26 cellular contexts compared by ENCODE assay signal in the genomic region with DNA sequence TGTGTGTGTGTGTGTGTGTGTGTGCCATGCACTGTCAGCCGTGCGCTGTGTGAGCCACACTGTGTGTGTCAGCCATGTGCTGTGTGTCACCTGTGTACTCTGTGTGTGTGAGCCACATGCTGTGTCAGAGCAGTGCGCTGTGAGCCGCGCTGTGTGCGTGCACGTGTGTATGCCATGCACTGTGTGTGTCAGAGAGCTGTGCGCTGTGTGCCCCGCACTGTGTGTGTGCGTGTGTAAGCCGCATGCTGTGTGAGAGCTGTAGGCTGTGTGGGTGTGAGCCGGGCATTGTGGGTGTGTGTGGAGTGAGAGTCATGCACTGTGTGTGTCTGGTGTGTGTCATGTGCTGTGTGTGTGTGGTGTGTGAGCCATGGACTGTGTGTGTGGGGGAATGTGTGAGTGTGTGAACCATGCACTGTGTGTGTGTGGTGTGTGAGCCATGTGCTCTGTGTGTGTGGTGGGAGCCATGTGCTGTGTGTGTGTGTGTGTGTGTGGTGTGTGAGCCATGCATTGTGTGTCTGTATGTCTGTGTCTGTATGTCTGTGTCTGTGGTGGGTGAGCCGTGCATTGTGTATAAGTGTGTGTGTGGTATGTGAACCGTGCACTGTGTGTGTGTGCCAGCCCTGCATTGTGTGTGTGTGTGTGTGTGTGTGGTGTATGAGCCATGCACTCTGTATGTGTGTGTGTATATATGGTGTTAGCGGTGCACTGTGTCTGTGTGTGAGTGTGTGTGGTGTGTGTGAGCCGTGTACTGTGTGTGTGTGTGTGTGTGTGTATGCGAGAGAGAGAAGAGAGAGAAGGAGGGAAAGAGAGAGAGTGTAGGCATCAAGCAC.
DNase-seq lines count a peak whose midpoint lies in the region; ATAC-seq, FAIRE-seq and TF ChIP-seq lines count a peak whose summit lies in the region.
"Had no signal": no experiment of that assay in that cellular context is flagged by ENCODE, and none has a peak within 500 bp of the region (broad histone marks: within the 10 kb centered on the region; RNA-seq: fewer than 3 reads in every experiment).

No MANE protein-coding gene starts in this region.

- H3K4me3 ChIP-seq in IMR-90 (ENCODE audit: insufficient read depth, low read depth, low read length) (no peak overlapping the region), H1 (ENCODE audit: extremely low read depth in 1 of 4, insufficient read depth in 2 of 4, low read depth in 3 of 4, low read length in 4 of 4) (no peak overlapping the region)
- H3K4me3 ChIP-seq: BLaER1 treated with 17β-estradiol and CSF1 and Interleukin-3, amounts not matched to agents 10 nM and 100 nM; hepatocyte; lower lobe of right lung; right atrium auricular region; smooth muscle cell; stomach had no signal

- in situ Hi-C loops in IMR-90 (cut with MboI; ENCODE audit: low sequenced_read_pairs): no loop called here

- CTCF ChIA-PET in IMR-90 (lab: Yijun Ruan, JAX) (no interaction called here), H1 (lab: Charles Lee; ENCODE audit: partially characterized antibody) (interaction anchor here (0.9 kb wide), 1 partner anchor 239 kb away, joined by 4 read pairs; no protein-coding TSS in a partner anchor)

- H2BK20ac ChIP-seq in IMR-90 (ENCODE audit: low read depth, low read length): no peak overlapping the region
- H2BK20ac ChIP-seq in H1 (ENCODE audit: low read length): no peak overlapping the region

- FAIRE-seq in H1 (lab: Jason Lieb, UNC) (no peak), urothelium cell line (lab: Jason Lieb, UNC) (peak; percentile 70)
- FAIRE-seq: frontal cortex had no signal

- H3K14ac ChIP-seq in IMR-90 (replicated peaks; ENCODE audit: low read depth, low read length) (no peak overlapping the region), H1 (ENCODE audit: insufficient read length) (no peak overlapping the region)

- no peaks in the 10 kb centered on the region for H3K4me1 ChIP-seq in IMR-90 (ENCODE audit: control insufficient read depth, insufficient read depth, low read length)
- H3K4me1 ChIP-seq in H1 (replicated peaks in 1 of 4; ENCODE audit: control insufficient read depth in 3 of 4, insufficient read depth in 4 of 4, low read length in 3 of 4): peaks cover 0 to 5% (median 2%) of the 10 kb centered on the region in 4 experiments; a peak in 4 of 7 replicates
- H3K4me1 ChIP-seq: lower lobe of right lung, right atrium auricular region, stomach had no signal

- ATAC-seq in IMR-90 (ENCODE audit: low read depth): no peak
- ATAC-seq: T-cell had no signal

- no peak overlapping the region for H2BK15ac ChIP-seq in IMR-90 (ENCODE audit: low read depth, low read length)
- H2BK15ac ChIP-seq in H1 (ENCODE audit: low read length): peak overlapping the region; percentile 90

- TF ChIP-seq RAD21 in IMR-90 (IDR thresholded peaks at IDR 0.05; ENCODE audit: low read length): no peak
- no peak for TF ChIP-seq RAD21 in H1 (IDR thresholded peaks at IDR 0.05 in 1 of 2, conservative IDR thresholded peaks at IDR 0.05 in 1 of 2; ENCODE audit: low read depth in 2 of 2, low read length in 2 of 2)

- POLR2A ChIA-PET in IMR-90 (lab: Charles Lee; ENCODE audit: unreplicated experiment): no interaction called here
- POLR2A ChIA-PET in H1 (lab: Charles Lee; ENCODE audit: partially characterized antibody): interaction anchor here (0.8 kb wide), 1 partner anchor 17 kb away, joined by 3 read pairs; no protein-coding TSS in a partner anchor

- intact Hi-C loops in IMR-90 (cut with micrococcal nuclease): no loop called here

- dilution Hi-C loops in IMR-90 (cut with HindIII; ENCODE audit: low sequenced_read_pairs, unreplicated experiment): no loop called here

- no peak overlapping the region for H3K4ac ChIP-seq in IMR-90 (ENCODE audit: low read depth, low read length)
- peak overlapping the region; percentile 72 for H3K4ac ChIP-seq in H1 (replicated peaks; ENCODE audit: insufficient read length, low read depth, low read length)

- H3K18ac ChIP-seq in IMR-90 (ENCODE audit: low read depth, low read length): no peak overlapping the region
- no peak overlapping the region for H3K18ac ChIP-seq in H1 (ENCODE audit: extremely low read depth, low read length)

- H3K36me3 ChIP-seq in IMR-90 (ENCODE audit: control insufficient read depth, insufficient read depth, low read length): no peaks in the 10 kb centered on the region
- H3K36me3 ChIP-seq in H1 (ENCODE audit: control insufficient read depth in 2 of 4, insufficient read depth in 4 of 4, low read length in 3 of 4): no peaks in the 10 kb centered on the region
- H3K36me3 ChIP-seq: BLaER1 treated with 17β-estradiol and CSF1 and Interleukin-3, amounts not matched to agents 10 nM and 100 nM; lower lobe of right lung; right atrium auricular region; stomach had no signal

- H3K79me1 ChIP-seq in IMR-90 (ENCODE audit: low read depth in 1 of 2, low read length in 2 of 2): no peaks in the 10 kb centered on the region
- no peaks in the 10 kb centered on the region for H3K79me1 ChIP-seq in H1 (ENCODE audit: low read depth, low read length)

- H3K56ac ChIP-seq in IMR-90 (ENCODE audit: extremely low read depth, insufficient read depth, low read length) (no peak overlapping the region), H1 (replicated peaks; ENCODE audit: insufficient read length, low read depth, low read length) (no peak overlapping the region)

- no peak overlapping the region for H3K4me3 Mint-ChIP-seq in nephron progenitor cell
- H3K4me3 Mint-ChIP-seq: dendritic cell treated with granulocyte-macrophage colony-stimulating factor and Interleukin-4, amounts not matched to agents 40 ng/mL and 50 ng/mL, for 4 days; endodermal cell; T-cell had no signal

- H3K9me1 ChIP-seq in IMR-90 (ENCODE audit: insufficient read depth, low read length): no peaks in the 10 kb centered on the region

- 80% methylated on average over 7 of the region's 17 CpGs; no CpG with 5 or more reads in 1 of the 2 experiments for WGBS in IMR-90 (ENCODE audit: extremely low coverage in 2 of 2, insufficient read length in 1 of 2), 2 experiments
- 93% methylated on average over 17 of the region's 17 CpGs; no CpG with 5 or more reads in 1 of the 2 experiments for WGBS in H1 (ENCODE audit: extremely low coverage in 1 of 2, insufficient coverage in 1 of 2, insufficient read length in 1 of 2, insufficient replicate concordance in 2 of 2, low coverage in 1 of 2, low lambda C conversion rate in 2 of 2, missing lambda C conversion rate in 1 of 2), 2 experiments

- no peaks in the 10 kb centered on the region for H3K36me3 Mint-ChIP-seq in nephron progenitor cell (ENCODE audit: low read depth)
- H3K36me3 Mint-ChIP-seq: T-cell had no signal

- no peaks in the 10 kb centered on the region for H3K27me3 ChIP-seq in IMR-90 (ENCODE audit: control insufficient read depth, insufficient read depth, low read length)
- no peaks in the 10 kb centered on the region for H3K27me3 ChIP-seq in H1 (replicated peaks in 1 of 4; ENCODE audit: control insufficient read depth in 3 of 4, extremely low read depth in 1 of 4, insufficient read depth in 3 of 4, low read length in 3 of 4)
- H3K27me3 ChIP-seq: BLaER1 treated with 17β-estradiol and CSF1 and Interleukin-3, amounts not matched to agents 10 nM and 100 nM; hepatocyte; right atrium auricular region; stomach had no signal

- H4K20me1 ChIP-seq in IMR-90 (ENCODE audit: insufficient read depth, low read length) (no peaks in the 10 kb centered on the region), H1 (replicated peaks in 1 of 2; ENCODE audit: control insufficient read depth in 1 of 2, insufficient read depth in 2 of 2, low read length in 2 of 2) (peaks cover 0 to 5% of the 10 kb centered on the region in 2 experiments)
- H4K20me1 ChIP-seq: BLaER1 treated with 17β-estradiol and CSF1 and Interleukin-3, amounts not matched to agents 10 nM and 100 nM had no signal

- H3K23me2 ChIP-seq in H1 (ENCODE audit: low read depth, low read length): peaks cover 3% of the 10 kb centered on the region; the same call in 1 of the 2 replicates

- H2AFZ ChIP-seq in IMR-90 (replicated peaks; ENCODE audit: low read length, poor library complexity) (peak overlapping the region; percentile 63), H1 (ENCODE audit: low read length) (no peak overlapping the region)
- H2AFZ ChIP-seq: hepatocyte had no signal

- no peak for DNase-seq in IMR-90
- DNase-seq in H1 (ENCODE audit: low read depth in 1 of 2, low spot score in 2 of 2): peak in 1 of 2 experiments; percentile 29
- DNase-seq in nephron progenitor cell: no peak
- DNase-seq in urothelium cell line (ENCODE audit: low spot score): no peak
- DNase-seq in activated CD8-positive, alpha-beta memory T cell treated with anti-CD3 and anti-CD28 coated beads for 24 hours: no peak
- DNase-seq in erythroblast (lab: John Stamatoyannopoulos, UW): no peak
- DNase-seq in hippocampal formation (lab: John Stamatoyannopoulos, UW): no peak
- DNase-seq: activated CD4-positive, alpha-beta T cell treated with anti-CD3 and anti-CD28 coated beads, Interleukin-2, amount 50 U/mL, for 1 hour; activated CD4-positive, CD25-positive, alpha-beta regulatory T cell; activated gamma-delta T cell treated with Interleukin-2 at 50 U/mL for 16 hours; activated T-cell treated with anti-CD3 and anti-CD28 coated beads, Interleukin-2, amount 50 U/mL, for 48 hours; DMS153; lower lobe of right lung; NCI-H1048; NCI-H1694; NCI-H510A; RPMI8226; stomach; T-cell had no signal

- H2AK9ac ChIP-seq in IMR-90 (replicated peaks; ENCODE audit: low read depth, low read length, poor library complexity): no peak overlapping the region

- peaks cover 19% of the 10 kb centered on the region for H3K9me3 ChIP-seq in IMR-90 (ENCODE audit: control insufficient read depth, insufficient read depth, low read length)
- H3K9me3 ChIP-seq in H1 (ENCODE audit: insufficient read depth in 2 of 2, low read depth in 1 of 2, low read length in 1 of 2): no peaks in the 10 kb centered on the region
- H3K9me3 ChIP-seq: BLaER1 treated with 17β-estradiol and CSF1 and Interleukin-3, amounts not matched to agents 10 nM and 100 nM; lower lobe of right lung; right atrium auricular region; stomach had no signal

- H3K27ac Mint-ChIP-seq in nephron progenitor cell: peak overlapping the region; percentile 27
- H3K27ac Mint-ChIP-seq: dendritic cell treated with granulocyte-macrophage colony-stimulating factor and Interleukin-4, amounts not matched to agents 40 ng/mL and 50 ng/mL, for 4 days; endodermal cell; T-cell had no signal

- no peak for TF ChIP-seq EP300 in H1 (IDR thresholded peaks at IDR 0.05; ENCODE audit: borderline replicate concordance in 1 of 2, low read depth in 2 of 2, low read length in 2 of 2)

- H2BK12ac ChIP-seq in H1 (ENCODE audit: low read depth, low read length): peak overlapping the region; percentile 89

- peaks cover 5% of the 10 kb centered on the region for H3K4me1 Mint-ChIP-seq in nephron progenitor cell
- H3K4me1 Mint-ChIP-seq: endodermal cell had no signal

- no peak overlapping the region for H3K27ac ChIP-seq in IMR-90 (ENCODE audit: insufficient read depth, low read length)
- H3K27ac ChIP-seq in H1 (ENCODE audit: low read depth, low read length): no peak overlapping the region
- H3K27ac ChIP-seq: hepatocyte, lower lobe of right lung, right atrium auricular region, stomach had no signal

- H3K9ac ChIP-seq in IMR-90 (ENCODE audit: low read depth, low read length): no peak overlapping the region
- no peak overlapping the region; a peak in 2 of 7 replicates for H3K9ac ChIP-seq in H1 (replicated peaks in 1 of 4; ENCODE audit: extremely low read depth in 1 of 4, low read depth in 3 of 4, low read length in 3 of 4)
- H3K9ac ChIP-seq: BLaER1 treated with 17β-estradiol and CSF1 and Interleukin-3, amounts not matched to agents 10 nM and 100 nM had no signal

- no peaks in the 10 kb centered on the region for H3K9me3 Mint-ChIP-seq in nephron progenitor cell
- H3K9me3 Mint-ChIP-seq: dendritic cell treated with granulocyte-macrophage colony-stimulating factor and Interleukin-4, amounts not matched to agents 40 ng/mL and 50 ng/mL, for 4 days; endodermal cell; T-cell had no signal

- H3K27me3 Mint-ChIP-seq in nephron progenitor cell (ENCODE audit: low read depth, poor library complexity): peaks cover 4% of the 10 kb centered on the region
- H3K27me3 Mint-ChIP-seq: T-cell had no signal

- no peak overlapping the region for H3K4me2 ChIP-seq in IMR-90 (ENCODE audit: low read depth, low read length)
- no peak overlapping the region for H3K4me2 ChIP-seq in H1 (ENCODE audit: insufficient read depth in 1 of 2, low read depth in 2 of 2, low read length in 2 of 2)
- H3K4me2 ChIP-seq: hepatocyte, smooth muscle cell had no signal

- TF ChIP-seq POLR2A in IMR-90 (IDR thresholded peaks at IDR 0.05; ENCODE audit: low read depth, low read length) (no peak), H1 (IDR thresholded peaks at IDR 0.05; ENCODE audit: control extremely low read depth in 1 of 2, low read depth in 2 of 2, low read length in 2 of 2) (no peak), erythroblast (IDR thresholded peaks at IDR 0.05; ENCODE audit: low read length) (no peak)

- H4K91ac ChIP-seq in IMR-90 (ENCODE audit: insufficient read depth, low read depth, low read length) (no peak overlapping the region), H1 (replicated peaks; ENCODE audit: insufficient read length, low read length) (peak overlapping the region; percentile 69)

- BruUV-seq in IMR-90 (replicated peaks; lab: Mats Ljungman, UMichigan): no TSS peak

- H2BK5ac ChIP-seq in IMR-90 (ENCODE audit: low read depth, low read length, poor library complexity, severe bottlenecking) (peak overlapping the region; percentile 45), H1 (ENCODE audit: low read depth, low read length) (peak overlapping the region; percentile 41; the same call in 1 of the 2 replicates)

- TF ChIP-seq CTCF in IMR-90 (conservative IDR thresholded peaks at IDR 0.05; ENCODE audit: low read depth, low read length) (no peak), H1 (IDR thresholded peaks at IDR 0.05; ENCODE audit: control extremely low read depth in 1 of 3, insufficient read depth in 1 of 3, low read depth in 1 of 3, low read length in 3 of 3) (no peak), nephron progenitor cell (IDR thresholded peaks at IDR 0.05) (no peak)

- H4K8ac ChIP-seq in IMR-90 (ENCODE audit: low read depth in 2 of 2, low read length in 2 of 2) (no peak overlapping the region), H1 (ENCODE audit: extremely low read depth, insufficient read depth, low read length) (no peak overlapping the region; the same call in 1 of the 2 replicates)

- H3K79me2 ChIP-seq in H1 (ENCODE audit: control insufficient read depth in 1 of 2, insufficient read depth in 2 of 2, low read length in 2 of 2): no peaks in the 10 kb centered on the region
- H3K79me2 ChIP-seq: hepatocyte had no signal

- H3K23ac ChIP-seq in IMR-90 (ENCODE audit: low read depth, low read length): no peak overlapping the region
- no peak overlapping the region for H3K23ac ChIP-seq in H1 (ENCODE audit: insufficient read length)

- H4K5ac ChIP-seq in IMR-90 (ENCODE audit: low read depth, low read length): no peak overlapping the region
- no peak overlapping the region for H4K5ac ChIP-seq in H1 (ENCODE audit: insufficient read length, low read depth, low read length)

- H2AK5ac ChIP-seq in IMR-90 (ENCODE audit: low read depth, low read length): no peak overlapping the region
- peak overlapping the region; percentile 7 for H2AK5ac ChIP-seq in H1 (ENCODE audit: low read depth, low read length)

- no peak overlapping the region for H2BK120ac ChIP-seq in IMR-90 (ENCODE audit: low read depth, low read length)
- no peak overlapping the region for H2BK120ac ChIP-seq in H1 (replicated peaks; ENCODE audit: low read depth, low read length)
